ENCODE assay signal across 18 cellular contexts in the genomic region with DNA sequence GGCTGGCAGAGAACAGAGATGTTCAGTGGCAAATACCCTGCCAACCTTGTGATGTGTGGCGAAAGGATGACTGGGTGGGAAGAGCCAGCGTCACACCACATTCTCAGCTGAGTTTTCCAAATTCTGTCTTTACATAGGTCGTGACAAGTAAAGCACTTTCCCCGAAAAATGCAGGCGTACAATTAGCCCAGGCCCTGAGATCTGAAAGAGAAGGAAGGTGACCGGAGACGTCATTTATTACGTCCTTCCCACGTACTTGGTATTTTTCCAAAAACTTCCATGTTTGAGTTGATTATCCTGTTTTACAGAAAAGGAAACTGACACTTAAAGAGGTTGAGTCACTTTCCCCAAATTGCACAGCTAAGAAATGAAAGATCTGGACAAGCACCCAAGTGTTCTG.
"Had no signal": no experiment of that assay in that cellular context is flagged by ENCODE, and none has a peak within 500 bp of the region (broad histone marks: within the 10 kb centered on the region; RNA-seq: fewer than 3 reads in every experiment).

No MANE protein-coding gene starts in this region.

- H3K9ac ChIP-seq: parathyroid adenoma had no signal

- H3K4me2 ChIP-seq: hepatocyte, smooth muscle cell had no signal

- H3K9me3 ChIP-seq: esophagus squamous epithelium, left ventricle myocardium inferior, lower lobe of right lung, prostate gland, thoracic aorta had no signal

- DNase-seq: effector memory CD8-positive, alpha-beta T cell; esophagus squamous epithelium; kidney; stimulated activated CD4-positive, alpha-beta T cell treated with anti-CD3 and anti-CD28 coated beads, Interleukin-1b, Interleukin-23, amount 100 ng/mL, for 48 hours; stimulated activated CD4-positive, alpha-beta T cell treated with anti-CD3 and anti-CD28 coated beads, Interleukin-4, amount 100 ng/mL, for 24 hours had no signal

- H3K36me3 Mint-ChIP-seq: memory B cell; stimulated activated memory B cell treated with anti-CD40 and anti-IgM and Interleukin-4, amounts not matched to agents 10 μg/mL and 1 μg/mL and 100 μg/mL, for 72 hours had no signal

- H3K27ac Mint-ChIP-seq: dendritic cell treated with granulocyte-macrophage colony-stimulating factor and Interleukin-4, amounts not matched to agents 40 ng/mL and 50 ng/mL, for 4 days; effector memory CD8-positive, alpha-beta T cell; memory B cell; stimulated activated memory B cell treated with anti-CD40 and anti-IgM and Interleukin-4, amounts not matched to agents 10 μg/mL and 1 μg/mL and 100 μg/mL, for 72 hours; stimulated activated naive CD8-positive, alpha-beta T cell treated with anti-CD3 and anti-CD28 coated beads, Interleukin-15, Interleukin-2, amounts not matched to agents 100 ng/mL and 50 ng/mL, for 24 hours had no signal

- FAIRE-seq: colon, kidney had no signal

- H3K79me2 ChIP-seq: hepatocyte, parathyroid adenoma had no signal

- H3K4me3 Mint-ChIP-seq: dendritic cell treated with granulocyte-macrophage colony-stimulating factor and Interleukin-4, amounts not matched to agents 40 ng/mL and 50 ng/mL, for 4 days; effector memory CD8-positive, alpha-beta T cell; memory B cell; nephron; stimulated activated memory B cell treated with anti-CD40 and anti-IgM and Interleukin-4, amounts not matched to agents 10 μg/mL and 1 μg/mL and 100 μg/mL, for 72 hours; stimulated activated naive CD8-positive, alpha-beta T cell treated with anti-CD3 and anti-CD28 coated beads, Interleukin-15, Interleukin-2, amounts not matched to agents 100 ng/mL and 50 ng/mL, for 24 hours had no signal

- H2AFZ ChIP-seq: hepatocyte, parathyroid adenoma had no signal

- H3K4me1 ChIP-seq: lower lobe of right lung, parathyroid adenoma, prostate gland had no signal

- H3K4me1 Mint-ChIP-seq: memory B cell; stimulated activated memory B cell treated with anti-CD40 and anti-IgM and Interleukin-4, amounts not matched to agents 10 μg/mL and 1 μg/mL and 100 μg/mL, for 72 hours had no signal

- H3K36me3 ChIP-seq: esophagus squamous epithelium, left ventricle myocardium inferior, lower lobe of right lung, prostate gland, thoracic aorta had no signal

- H3K9me3 Mint-ChIP-seq: dendritic cell treated with granulocyte-macrophage colony-stimulating factor and Interleukin-4, amounts not matched to agents 40 ng/mL and 50 ng/mL, for 4 days; effector memory CD8-positive, alpha-beta T cell; stimulated activated memory B cell treated with anti-CD40 and anti-IgM and Interleukin-4, amounts not matched to agents 10 μg/mL and 1 μg/mL and 100 μg/mL, for 72 hours; stimulated activated naive CD8-positive, alpha-beta T cell treated with anti-CD3 and anti-CD28 coated beads, Interleukin-15, Interleukin-2, amounts not matched to agents 100 ng/mL and 50 ng/mL, for 24 hours had no signal

- H3K27me3 ChIP-seq: esophagus squamous epithelium, hepatocyte had no signal

- H3K4me3 ChIP-seq: esophagus squamous epithelium, hepatocyte, left ventricle myocardium inferior, lower lobe of right lung, prostate gland, smooth muscle cell, thoracic aorta had no signal

- ATAC-seq: effector memory CD8-positive, alpha-beta T cell; stimulated activated memory B cell treated with anti-CD40 and anti-IgM and Interleukin-4, amounts not matched to agents 10 μg/mL and 1 μg/mL and 100 μg/mL, for 72 hours had no signal

- H3K27ac ChIP-seq: hepatocyte, left ventricle myocardium inferior, lower lobe of right lung, parathyroid adenoma, prostate gland, thoracic aorta had no signal
